ENCODE assay signal across 8 cellular contexts in the genomic region with DNA sequence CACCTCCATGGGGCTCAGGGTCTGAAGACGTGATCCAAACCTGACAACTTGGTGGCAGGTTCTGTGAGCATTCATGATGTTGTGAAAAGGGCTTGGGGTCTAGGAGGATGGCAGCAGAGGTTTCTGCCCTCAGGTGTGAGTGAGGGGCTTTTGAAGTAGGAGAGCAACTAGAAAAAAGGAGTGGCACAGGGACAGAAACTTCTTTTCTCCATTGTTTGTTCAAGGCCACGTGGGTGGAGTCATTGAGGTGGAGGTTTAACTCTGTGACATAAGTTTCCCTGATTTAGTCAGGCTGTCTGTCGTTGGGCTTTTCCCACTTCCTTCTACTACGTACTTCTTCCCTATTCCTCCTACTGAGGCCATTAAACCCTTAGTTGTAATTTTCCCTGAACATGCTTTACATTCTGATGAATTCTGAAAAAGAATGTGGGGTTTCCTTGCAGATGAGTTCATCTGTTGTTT. TPM values are rescaled to one million over a fixed set of nuclear protein-coding genes. Genes with fewer than 3 reads are reported as not detected.
DNase-seq lines count a peak whose midpoint lies in the region; ATAC-seq and TF ChIP-seq lines count a peak whose summit lies in the region.

No MANE protein-coding gene starts in this region.

- H2BK15ac ChIP-seq in mesenchymal stem cell (ENCODE audit: low read depth, poor library complexity, severe bottlenecking), result no peak overlapping the region

- no peak overlapping the region for H4K8ac ChIP-seq in mesenchymal stem cell (ENCODE audit: low read length)

- peaks cover 88% of the 10 kb centered on the region for H3K79me2 ChIP-seq in MM.1S (ENCODE audit: low read length)

- peak overlapping the region in 1 of 2 experiments; percentile 98 for H2BK12ac ChIP-seq in mesenchymal stem cell (ENCODE audit: low read length in 2 of 2)

- peak overlapping the region; percentile 17 to 94 for H3K18ac ChIP-seq in mesenchymal stem cell (ENCODE audit: low read depth in 1 of 2, low read length in 2 of 2)

- peak overlapping the region; percentile 57 for H2BK5ac ChIP-seq in mesenchymal stem cell (ENCODE audit: low read depth, low read length, poor library complexity, severe bottlenecking)

- 81% methylated on average over 1 of the region's 4 CpGs for WGBS in mesenchymal stem cell

- peak; percentile 73 for DNase-seq in GM04503 (ENCODE audit: low read depth)
- DNase-seq in MM.1S, result peak; percentile 11
- DNase-seq in astrocyte of the hippocampus (ENCODE audit: low read depth, low spot score), result peak; percentile 82
- DNase-seq in mesenchymal stem cell, result peak; percentile 91
- no peak for DNase-seq in superior temporal gyrus (ENCODE audit: extremely low spot score)
- no peak for DNase-seq in DMS79 treated with DMSO at 0.1 percent for 48 hours (lab: John Stamatoyannopoulos, UW)

- H3K9ac ChIP-seq in MM.1S (ENCODE audit: low read length), result peak overlapping the region; percentile 97
- peak overlapping the region; percentile 80 for H3K9ac ChIP-seq in mesenchymal stem cell (ENCODE audit: low read length)

- H4K91ac ChIP-seq in mesenchymal stem cell (ENCODE audit: low read length), result peak overlapping the region; percentile 20

- H3K4ac ChIP-seq in mesenchymal stem cell (ENCODE audit: low read depth in 1 of 2, low read length in 2 of 2), result peak overlapping the region; percentile 16 to 85

- H3K9me2 ChIP-seq in MM.1S (replicated peaks; ENCODE audit: insufficient read depth, low read length), result no peaks in the 10 kb centered on the region

- H3K23ac ChIP-seq in mesenchymal stem cell (ENCODE audit: low read length in 2 of 2), result no peak overlapping the region

- H2AFZ ChIP-seq in MM.1S (ENCODE audit: low read length) (no peak overlapping the region), mesenchymal stem cell (ENCODE audit: low read depth, low read length) (no peak overlapping the region)

- peak overlapping the region; percentile 73 for H3K4me2 ChIP-seq in MM.1S (ENCODE audit: low read depth, low read length)
- H3K4me2 ChIP-seq in mesenchymal stem cell (ENCODE audit: low read length, poor library complexity, severe bottlenecking), result peak overlapping the region; percentile 10

- H3K4me3 ChIP-seq in MM.1S (ENCODE audit: low read length), result peak overlapping the region; percentile 26
- H3K4me3 ChIP-seq in mesenchymal stem cell (ENCODE audit: insufficient read depth in 1 of 2, low read depth in 1 of 2, low read length in 2 of 2), result peak overlapping the region in 1 of 2 experiments; percentile 38

- TF ChIP-seq CTCF in MM.1S (IDR thresholded peaks at IDR 0.05; ENCODE audit: low read length), result no peak

- peaks cover 74% of the 10 kb centered on the region for H3K4me1 ChIP-seq in MM.1S (ENCODE audit: low read length)
- peaks cover 31% of the 10 kb centered on the region for H3K4me1 ChIP-seq in mesenchymal stem cell (ENCODE audit: control insufficient read depth, insufficient read depth, low read depth, low read length)

- H2AK5ac ChIP-seq in mesenchymal stem cell (ENCODE audit: low read length, severe bottlenecking), result peak overlapping the region; percentile 72

- H3K27ac ChIP-seq in MM.1S (ENCODE audit: low read length), result peak overlapping the region; percentile 96
- H3K27ac ChIP-seq in mesenchymal stem cell (ENCODE audit: low read length, poor library complexity, severe bottlenecking), result peak overlapping the region; percentile 93

- H3K36me3 ChIP-seq in MM.1S (replicated peaks; ENCODE audit: insufficient read depth, low read length) (no peaks in the 10 kb centered on the region; the same call in 1 of the 2 replicates), mesenchymal stem cell (ENCODE audit: control insufficient read depth in 1 of 2, insufficient read depth in 2 of 2, low read depth in 1 of 2, low read length in 2 of 2) (peaks cover 4 to 8% of the 10 kb centered on the region in 2 experiments)

- ATAC-seq in GM21723 (IDR thresholded peaks at IDR 0.05; ENCODE audit: unreplicated experiment) (no peak), GM19035 (IDR thresholded peaks at IDR 0.05; ENCODE audit: unreplicated experiment) (no peak)

- H3F3A ChIP-seq in MM.1S (ENCODE audit: insufficient read depth, low read length), result peaks cover 57% of the 10 kb centered on the region

- H3K79me1 ChIP-seq in mesenchymal stem cell (replicated peaks; ENCODE audit: low read length, poor library complexity, severe bottlenecking), result peaks cover 5% of the 10 kb centered on the region

- H3K9me3 ChIP-seq in MM.1S (replicated peaks; ENCODE audit: insufficient read depth, low read length), result no peaks in the 10 kb centered on the region
- H3K9me3 ChIP-seq in mesenchymal stem cell (ENCODE audit: control insufficient read depth, low read length), result no peaks in the 10 kb centered on the region

- peak overlapping the region in 1 of 2 experiments; percentile 64 for H3K14ac ChIP-seq in mesenchymal stem cell (ENCODE audit: low read length in 2 of 2)

- H4K20me1 ChIP-seq in MM.1S (ENCODE audit: insufficient read depth, low read length), result no peaks in the 10 kb centered on the region

- H3K27me3 ChIP-seq in MM.1S (replicated peaks; ENCODE audit: insufficient read depth, low read length), result no peaks in the 10 kb centered on the region
- no peaks in the 10 kb centered on the region for H3K27me3 ChIP-seq in mesenchymal stem cell (ENCODE audit: control insufficient read depth in 1 of 2, insufficient read depth in 1 of 2, low read length in 2 of 2)

- H2BK120ac ChIP-seq in mesenchymal stem cell (ENCODE audit: low read depth, low read length), result no peak overlapping the region

RNA-seq across cellular contexts. Expression of gene CFLAR, which starts 13.1 kb away (rescaled TPM):
- polyA plus RNA-seq in mesenchymal stem cell (2013, experiment 1 of 2), result 25.5 TPM
- polyA plus RNA-seq in mesenchymal stem cell (2013, experiment 2 of 2), result 25.2 TPM

RNA-seq across cellular contexts. Expression of gene CASP10, which starts 53.9 kb away (rescaled TPM):
- polyA plus RNA-seq in mesenchymal stem cell (2013, experiment 1 of 2), result 0.47 TPM
- polyA plus RNA-seq in mesenchymal stem cell (2013, experiment 2 of 2), result 0.53 TPM

RNA-seq across cellular contexts. Expression of gene NDUFB3, which starts 57.3 kb away (rescaled TPM):
- polyA plus RNA-seq in mesenchymal stem cell (2013, experiment 1 of 2), result 145 TPM
- 144 TPM for polyA plus RNA-seq in mesenchymal stem cell (2013, experiment 2 of 2)

RNA-seq across cellular contexts. Expression of gene HYCC2, which starts 57.6 kb away (rescaled TPM):
- 4.5 TPM for polyA plus RNA-seq in mesenchymal stem cell (2013, experiment 1 of 2)
- polyA plus RNA-seq in mesenchymal stem cell (2013, experiment 2 of 2), result 4.3 TPM

Comparison
In these comparisons a context has a peak if more than half of its experiments do, and no peak if none do; other contexts are left out.
1. DNase-seq: peak in GM04503 (single experiment), MM.1S (single experiment), astrocyte of the hippocampus (single experiment) and mesenchymal stem cell (single experiment); none in superior temporal gyrus (single experiment) and DMS79 treated with DMSO at 0.1 percent for 48 hours (single experiment).